In the genomic region with DNA sequence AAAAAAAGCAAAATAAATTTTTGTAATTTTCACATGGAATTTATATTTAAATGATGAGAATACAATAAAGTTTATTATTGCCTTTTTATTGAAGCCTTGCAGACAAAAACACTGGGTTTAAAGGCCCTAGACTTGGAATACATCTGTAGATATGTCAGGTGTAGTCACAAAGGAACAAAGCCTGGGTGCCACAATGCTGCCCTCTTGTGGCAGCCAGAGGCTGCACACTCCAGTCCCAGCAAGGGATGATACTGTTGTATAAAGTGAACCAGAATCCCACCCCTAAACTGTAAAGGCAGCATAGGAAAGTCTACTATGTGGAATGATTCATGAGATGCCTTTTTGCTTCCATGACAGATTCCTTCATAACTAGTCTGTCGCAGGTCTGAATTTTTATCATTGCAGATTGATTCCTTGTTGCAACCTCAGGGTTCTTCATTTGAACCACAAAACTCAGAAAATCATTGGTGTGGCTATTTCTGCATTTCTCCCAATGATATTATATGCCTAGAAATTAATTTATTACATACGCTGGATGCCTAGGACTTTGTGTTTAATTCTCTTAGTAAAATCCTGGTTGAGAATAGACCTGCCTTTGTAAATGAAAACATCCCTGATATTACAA, we compare ENCODE assay signal across 8 cellular contexts.
DNase-seq lines count a peak whose midpoint lies in the region; ATAC-seq and TF ChIP-seq lines count a peak whose summit lies in the region.

No MANE protein-coding gene starts in this region.

- peaks cover 90% of the 10 kb centered on the region for H3K36me3 ChIP-seq in WERI-Rb-1

- H3K27ac ChIP-seq in WERI-Rb-1: no peak overlapping the region; the same call in 1 of the 2 replicates
- H3K27ac ChIP-seq in caudate nucleus (ENCODE audit: low read depth, low read length): no peak overlapping the region

- in situ Hi-C loops in GM13976 (cut with MboI; ENCODE audit: low sequenced_read_pairs, unreplicated experiment): loop anchor here (5.0 kb wide), 1 partner anchor 324 kb away; no protein-coding TSS in a partner anchor

- peak; percentile 97 for ATAC-seq in HG02884 (IDR thresholded peaks at IDR 0.05; ENCODE audit: unreplicated experiment)

- H3K4me3 ChIP-seq in WERI-Rb-1 (ENCODE audit: low read depth, low read length): no peak overlapping the region

- H3K27me3 ChIP-seq in WERI-Rb-1 (ENCODE audit: insufficient read depth, low read depth, severe bottlenecking): no peaks in the 10 kb centered on the region

- TF ChIP-seq CTCF in GM13976 (IDR thresholded peaks at IDR 0.05; ENCODE audit: borderline replicate concordance, control extremely low read depth, extremely low read depth, insufficient read depth, missing control alignments) (peak; percentile 91), WERI-Rb-1 (IDR thresholded peaks at IDR 0.05; ENCODE audit: low read depth, low read length) (peak; percentile 99)

- H3K9me3 ChIP-seq in WERI-Rb-1 (ENCODE audit: severe bottlenecking): no peaks in the 10 kb centered on the region

- DNase-seq in 8988T (peak; percentile 39), GM13976 (ENCODE audit: low spot score) (peak; percentile 82), NCI-H2029 treated with DMSO at 0.1 percent for 48 hours (lab: John Stamatoyannopoulos, UW) (peak; percentile 80), WERI-Rb-1 (peak; percentile 81), caudate nucleus (lab: John Stamatoyannopoulos, UW) (peak in 49 of 61 donors; percentile 0 to 70 (median 14)), kidney glomerular epithelial cell (lab: John Stamatoyannopoulos, UW) (peak; percentile 72)
- peak; percentile 64 for DNase-seq in stimulated activated CD4-positive, alpha-beta T cell treated with anti-CD3 and anti-CD28 coated beads, Interleukin-4, amount 100 ng/mL, for 24 hours

Comparison
In these comparisons a context has a peak if more than half of its experiments do, and no peak if none do; other contexts are left out.
1. DNase-seq: peak in every context shown above with its lines; median percentile 82 in GM13976; 81 in WERI-Rb-1; 80 in NCI-H2029 treated with DMSO at 0.1 percent for 48 hours; 72 in kidney glomerular epithelial cell; 64 in stimulated activated CD4-positive, alpha-beta T cell treated with anti-CD3 and anti-CD28 coated beads, Interleukin-4, amount 100 ng/mL, for 24 hours; 39 in 8988T; 14 in caudate nucleus.